Comparison of ENCODE assay signal across 10 cellular contexts in genomic region chr1:228691926-228692325, GRCh38. TPM values are rescaled to one million over a fixed set of nuclear protein-coding genes. Genes with fewer than 3 reads are reported as not detected.
A peak's percentile ranks its signal among the peaks of the same experiment; 100 is the strongest.
DNase-seq lines count a peak whose midpoint lies in the region; ATAC-seq and TF ChIP-seq lines count a peak whose summit lies in the region.
"Had no signal": no experiment of that assay in that cellular context is flagged by ENCODE, and none has a peak within 500 bp of the region (broad histone marks: within the 10 kb centered on the region; RNA-seq: fewer than 3 reads in every experiment).

No MANE protein-coding gene starts in this region.

- ATAC-seq in T-helper 17 cell: no peak
- ATAC-seq in natural killer cell treated with Interleukin-12 subunit alpha and Interleukin-12 subunit beta and Interleukin-15 and Interleukin-18, amount 100 ng/mL, for 72 hours: no peak

- H3K4me1 ChIP-seq in OCI-LY3 (ENCODE audit: low read length): peaks cover 8% of the 10 kb centered on the region

- H3K4me1 Mint-ChIP-seq in endothelial cell (ENCODE audit: unreplicated experiment) (peaks cover 5% of the 10 kb centered on the region), T-helper 17 cell (peaks cover 5% of the 10 kb centered on the region)
- no peaks in the 10 kb centered on the region for H3K4me1 Mint-ChIP-seq in natural killer cell treated with Interleukin-12 subunit alpha and Interleukin-12 subunit beta and Interleukin-15 and Interleukin-18, amount 100 ng/mL, for 72 hours (ENCODE audit: low read depth in 2 of 2)

- H2AFZ ChIP-seq in OCI-LY3 (ENCODE audit: low read depth, low read length) (no peak overlapping the region), neural cell (ENCODE audit: low read depth, low read length) (no peak overlapping the region)

- peak; percentile 50 for DNase-seq in DMS53 treated with DMSO at 0.1 percent for 48 hours (lab: John Stamatoyannopoulos, UW; ENCODE audit: unreplicated experiment)
- peak; percentile 71 for DNase-seq in Jurkat, Clone E6-1 (ENCODE audit: low read depth, low spot score)
- peak; percentile 16 for DNase-seq in endothelial cell (ENCODE audit: low spot score)
- no peak for DNase-seq in T-helper 17 cell
- no peak for DNase-seq in natural killer cell treated with Interleukin-12 subunit alpha and Interleukin-12 subunit beta and Interleukin-15 and Interleukin-18, amount 100 ng/mL, for 72 hours (ENCODE audit: low spot score)
- DNase-seq in cortex of kidney (lab: John Stamatoyannopoulos, UW): no peak

- H3K4me3 Mint-ChIP-seq in endothelial cell (ENCODE audit: unreplicated experiment) (no peak overlapping the region), T-helper 17 cell (no peak overlapping the region)
- H3K4me3 Mint-ChIP-seq in natural killer cell treated with Interleukin-12 subunit alpha and Interleukin-12 subunit beta and Interleukin-15 and Interleukin-18, amount 100 ng/mL, for 72 hours: no peak overlapping the region

- H3K27ac ChIP-seq in OCI-LY3 (ENCODE audit: low read length): no peak overlapping the region
- H3K27ac ChIP-seq in neural cell (ENCODE audit: low read length): no peak overlapping the region
- H3K27ac ChIP-seq: SK-N-MC had no signal

- H3K9me3 ChIP-seq in OCI-LY3 (ENCODE audit: insufficient read depth, low read length): no peaks in the 10 kb centered on the region
- H3K9me3 ChIP-seq in neural cell (ENCODE audit: low read length): no peaks in the 10 kb centered on the region
- H3K9me3 ChIP-seq in T-helper 17 cell (ENCODE audit: control insufficient read depth, low read length, poor library complexity, severe bottlenecking): no peaks in the 10 kb centered on the region

- peak; percentile 77 for TF ChIP-seq CTCF in OCI-LY3 (IDR thresholded peaks at IDR 0.05; ENCODE audit: low read depth, low read length)
- peak; percentile 32 for TF ChIP-seq CTCF in endothelial cell (IDR thresholded peaks at IDR 0.05; ENCODE audit: unreplicated experiment)
- TF ChIP-seq CTCF in neural cell (IDR thresholded peaks at IDR 0.05; ENCODE audit: poor library complexity, severe bottlenecking): peak; percentile 27

- H4K20me1 ChIP-seq in OCI-LY3 (ENCODE audit: insufficient read depth, low read length) (no peaks in the 10 kb centered on the region), neural cell (ENCODE audit: insufficient read depth) (no peaks in the 10 kb centered on the region)

- no peak overlapping the region for H3K4me3 ChIP-seq in Jurkat, Clone E6-1 (ENCODE audit: low read length)
- H3K4me3 ChIP-seq in OCI-LY3 (ENCODE audit: low read length) (no peak overlapping the region), neural cell (ENCODE audit: low read length) (no peak overlapping the region)
- H3K4me3 ChIP-seq: lung, SK-N-MC had no signal

- H3K9me3 Mint-ChIP-seq in endothelial cell (ENCODE audit: unreplicated experiment): no peaks in the 10 kb centered on the region
- H3K9me3 Mint-ChIP-seq in natural killer cell treated with Interleukin-12 subunit alpha and Interleukin-12 subunit beta and Interleukin-15 and Interleukin-18, amount 100 ng/mL, for 72 hours: no peaks in the 10 kb centered on the region

- H3F3A ChIP-seq in neural cell (ENCODE audit: insufficient read depth, low read length, poor library complexity, severe bottlenecking): no peaks in the 10 kb centered on the region

- H3K27ac Mint-ChIP-seq in endothelial cell (ENCODE audit: unreplicated experiment): no peak overlapping the region
- H3K27ac Mint-ChIP-seq in T-helper 17 cell: no peak overlapping the region
- no peak overlapping the region for H3K27ac Mint-ChIP-seq in natural killer cell treated with Interleukin-12 subunit alpha and Interleukin-12 subunit beta and Interleukin-15 and Interleukin-18, amount 100 ng/mL, for 72 hours

- H3K9ac ChIP-seq in OCI-LY3 (ENCODE audit: low read length) (no peak overlapping the region), neural cell (ENCODE audit: low read length) (no peak overlapping the region)

- no peaks in the 10 kb centered on the region for H3K79me2 ChIP-seq in OCI-LY3 (ENCODE audit: low read length)
- H3K79me2 ChIP-seq in neural cell (replicated peaks; ENCODE audit: insufficient read depth, low read length): no peaks in the 10 kb centered on the region

- no peaks in the 10 kb centered on the region for H3K27me3 ChIP-seq in OCI-LY3 (ENCODE audit: low read depth, low read length)
- H3K27me3 ChIP-seq in neural cell (ENCODE audit: insufficient read depth, low read depth, low read length): no peaks in the 10 kb centered on the region

- no peaks in the 10 kb centered on the region for H3K36me3 Mint-ChIP-seq in endothelial cell (ENCODE audit: low read depth, unreplicated experiment)
- peaks cover 2% of the 10 kb centered on the region for H3K36me3 Mint-ChIP-seq in T-helper 17 cell (ENCODE audit: low read depth)
- no peaks in the 10 kb centered on the region for H3K36me3 Mint-ChIP-seq in natural killer cell treated with Interleukin-12 subunit alpha and Interleukin-12 subunit beta and Interleukin-15 and Interleukin-18, amount 100 ng/mL, for 72 hours

- H3K9me2 ChIP-seq in neural cell (ENCODE audit: insufficient read depth, low read length): no peaks in the 10 kb centered on the region

- peak; percentile 27 for TF ChIP-seq RAD21 in neural cell (conservative IDR thresholded peaks at IDR 0.05)

- no peak overlapping the region for H3K4me2 ChIP-seq in OCI-LY3 (ENCODE audit: low read length)
- H3K4me2 ChIP-seq in neural cell (ENCODE audit: low read length): no peak overlapping the region

- no peak for TF ChIP-seq EP300 in neural cell (conservative IDR thresholded peaks at IDR 0.05; ENCODE audit: poor library complexity, severe bottlenecking)

- H3K27me3 Mint-ChIP-seq in endothelial cell (ENCODE audit: unreplicated experiment) (no peaks in the 10 kb centered on the region), T-helper 17 cell (peaks cover 26% of the 10 kb centered on the region)
- H3K27me3 Mint-ChIP-seq in natural killer cell treated with Interleukin-12 subunit alpha and Interleukin-12 subunit beta and Interleukin-15 and Interleukin-18, amount 100 ng/mL, for 72 hours: peaks cover 22% of the 10 kb centered on the region in 2 donors

- H3K36me3 ChIP-seq in OCI-LY3 (replicated peaks; ENCODE audit: low read depth, low read length) (no peaks in the 10 kb centered on the region), neural cell (ENCODE audit: insufficient read depth, low read length) (no peaks in the 10 kb centered on the region)

TF ChIP-seq in neural cell, 6 proteins besides CTCF, POLR2A, EP300 and RAD21:
- TF ChIP-seq POLR2AphosphoS5 (IDR thresholded peaks at IDR 0.05): no peak
- TF ChIP-seq EZH2 (IDR thresholded peaks at IDR 0.05; ENCODE audit: borderline replicate concordance, insufficient read depth, low read length, poor library complexity, severe bottlenecking): no peak
- TF ChIP-seq TAF1 (IDR thresholded peaks at IDR 0.05; ENCODE audit: low read depth): no peak
- peak; percentile 15 for TF ChIP-seq SMC3 (conservative IDR thresholded peaks at IDR 0.05; ENCODE audit: poor library complexity)
- TF ChIP-seq MXI1 (conservative IDR thresholded peaks at IDR 0.05; ENCODE audit: poor library complexity, severe bottlenecking): no peak

RNA-seq across cellular contexts. Expression of gene RHOU, which starts 43.4 kb away (rescaled TPM):
- 11.7 TPM for polyA plus RNA-seq in Jurkat, Clone E6-1 (2012; ENCODE audit: insufficient read depth, insufficient read length)
- total RNA-seq in endothelial cell (ENCODE audit: unreplicated experiment) (10.2 TPM), T-helper 17 cell (1 to 10 TPM; 1.5 to 2.0 TPM)
- polyA plus RNA-seq in neural cell: 13.0 and 15.1 TPM in 2 replicates
- polyA minus RNA-seq in neural cell: 25.6 and 28.2 TPM in 2 replicates
- total RNA-seq in natural killer cell treated with Interleukin-12 subunit alpha and Interleukin-12 subunit beta and Interleukin-15 and Interleukin-18, amount 100 ng/mL, for 72 hours: 1 to 10 TPM in 1 of 2 donors, under 1 TPM in 1; 0.50 to 3.7 TPM

Comparison
In these comparisons a context has a peak if more than half of its experiments do, and no peak if none do; other contexts are left out.
1. DNase-seq: peak in DMS53 treated with DMSO at 0.1 percent for 48 hours (single experiment), Jurkat, Clone E6-1 (single experiment) and endothelial cell (single experiment); none in T-helper 17 cell (0 of 3), natural killer cell treated with Interleukin-12 subunit alpha and Interleukin-12 subunit beta and Interleukin-15 and Interleukin-18, amount 100 ng/mL, for 72 hours (single experiment) and cortex of kidney (single experiment).
2. CTCF ChIP-seq: peak in every context shown above with its lines; median percentile 77 in OCI-LY3; 32 in endothelial cell; 27 in neural cell.